Comparison of ENCODE assay signal across 20 cellular contexts in genomic region chr2:215521031-215521430, GRCh38.
"Had no signal": no experiment of that assay in that cellular context is flagged by ENCODE, and none has a peak within 500 bp of the region (broad histone marks: within the 10 kb centered on the region; RNA-seq: fewer than 3 reads in every experiment).

No MANE protein-coding gene starts in this region.

- H3K36me3 Mint-ChIP-seq: activated CD8-positive, alpha-beta memory T cell treated with anti-CD3 and anti-CD28 coated beads, Interleukin-2, amount 10 ng/mL, durations not matched to agents 7 days and 5 days; stimulated activated memory B cell treated with anti-CD40 and anti-IgM and Interleukin-4, amounts not matched to agents 10 μg/mL and 1 μg/mL and 100 μg/mL, for 72 hours had no signal

- H3K36me3 ChIP-seq: left lung, tibial nerve, vagina, WERI-Rb-1 had no signal

- H3K27ac ChIP-seq: left lung, tibial nerve, vagina, WERI-Rb-1 had no signal

- H3K27me3 ChIP-seq: left lung, tibial nerve, vagina had no signal

- H3K9me3 Mint-ChIP-seq: activated naive CD4-positive, alpha-beta T cell treated with anti-CD3 and anti-CD28 coated beads for 36 hours; activated naive CD8-positive, alpha-beta T cell treated with anti-CD3 and anti-CD28 coated beads, Interleukin-2, amount 50 U/mL, for 24 hours; activated T-helper 2 cell treated with anti-CD3 and anti-CD28 coated beads, Interferon-gamma antibody, Interleukin-2, Interleukin-4, amounts not matched to agents 10 μg/mL and 5 μg/mL and 100 μg/mL, durations not matched to agents 14 hours and 24 hours and 36 hours; effector memory CD8-positive, alpha-beta T cell; nephron; stimulated activated memory B cell treated with anti-CD40 and anti-IgM and Interleukin-4, amounts not matched to agents 10 μg/mL and 1 μg/mL and 100 μg/mL, for 72 hours had no signal

- H3K27ac Mint-ChIP-seq: activated CD8-positive, alpha-beta memory T cell treated with anti-CD3 and anti-CD28 coated beads, Interleukin-2, amount 10 ng/mL, durations not matched to agents 7 days and 5 days; activated naive CD4-positive, alpha-beta T cell treated with anti-CD3 and anti-CD28 coated beads for 36 hours; activated naive CD8-positive, alpha-beta T cell treated with anti-CD3 and anti-CD28 coated beads, Interleukin-2, amount 50 U/mL, for 24 hours; activated T-helper 2 cell treated with anti-CD3 and anti-CD28 coated beads, Interferon-gamma antibody, Interleukin-2, Interleukin-4, amounts not matched to agents 10 μg/mL and 5 μg/mL and 100 μg/mL, durations not matched to agents 14 hours and 24 hours and 36 hours; effector memory CD8-positive, alpha-beta T cell; stimulated activated memory B cell treated with anti-CD40 and anti-IgM and Interleukin-4, amounts not matched to agents 10 μg/mL and 1 μg/mL and 100 μg/mL, for 72 hours had no signal

- H3K4me1 Mint-ChIP-seq: activated CD8-positive, alpha-beta memory T cell treated with anti-CD3 and anti-CD28 coated beads, Interleukin-2, amount 10 ng/mL, durations not matched to agents 7 days and 5 days; activated naive CD8-positive, alpha-beta T cell treated with anti-CD3 and anti-CD28 coated beads, Interleukin-2, amount 50 U/mL, for 24 hours; stimulated activated memory B cell treated with anti-CD40 and anti-IgM and Interleukin-4, amounts not matched to agents 10 μg/mL and 1 μg/mL and 100 μg/mL, for 72 hours had no signal

- H3K4me3 Mint-ChIP-seq: activated CD8-positive, alpha-beta memory T cell treated with anti-CD3 and anti-CD28 coated beads, Interleukin-2, amount 10 ng/mL, durations not matched to agents 7 days and 5 days; activated naive CD4-positive, alpha-beta T cell treated with anti-CD3 and anti-CD28 coated beads for 36 hours; activated naive CD8-positive, alpha-beta T cell treated with anti-CD3 and anti-CD28 coated beads, Interleukin-2, amount 50 U/mL, for 24 hours; effector memory CD8-positive, alpha-beta T cell; nephron; stimulated activated memory B cell treated with anti-CD40 and anti-IgM and Interleukin-4, amounts not matched to agents 10 μg/mL and 1 μg/mL and 100 μg/mL, for 72 hours had no signal

- H3K27me3 Mint-ChIP-seq: activated naive CD8-positive, alpha-beta T cell treated with anti-CD3 and anti-CD28 coated beads, Interleukin-2, amount 50 U/mL, for 24 hours had no signal

- H3K4me1 ChIP-seq: left lung, vagina had no signal

- H3K9me3 ChIP-seq: left lung, tibial nerve, vagina had no signal

- H3K4me3 ChIP-seq: left lung, tibial nerve, vagina had no signal

- DNase-seq: activated CD4-positive, alpha-beta T cell treated with anti-CD3 and anti-CD28 coated beads, Interleukin-2, amount 50 U/mL, for 48 hours; activated CD8-positive, alpha-beta memory T cell treated with anti-CD3 and anti-CD28 coated beads, Interleukin-2, amount 10 ng/mL, durations not matched to agents 7 days and 5 days; activated naive CD4-positive, alpha-beta T cell treated with anti-CD3 and anti-CD28 coated beads for 36 hours; activated naive CD8-positive, alpha-beta T cell treated with anti-CD3 and anti-CD28 coated beads, Interleukin-2, amount 50 U/mL, for 24 hours; activated T-cell treated with anti-CD3 and anti-CD28 coated beads, Interleukin-2, amount 50 U/mL, for 1 hour; aorta; cerebellar nuclear complex; effector memory CD8-positive, alpha-beta T cell; kidney; left lung; occipital lobe; stimulated activated CD4-positive, alpha-beta T cell treated with anti-CD3 and anti-CD28 coated beads, Interleukin-2, amount 100 ng/mL, for 48 hours; T-helper 1 cell; T1000; WERI-Rb-1 had no signal
